ENCODE assay signal across 10 cellular contexts in the genomic region with DNA sequence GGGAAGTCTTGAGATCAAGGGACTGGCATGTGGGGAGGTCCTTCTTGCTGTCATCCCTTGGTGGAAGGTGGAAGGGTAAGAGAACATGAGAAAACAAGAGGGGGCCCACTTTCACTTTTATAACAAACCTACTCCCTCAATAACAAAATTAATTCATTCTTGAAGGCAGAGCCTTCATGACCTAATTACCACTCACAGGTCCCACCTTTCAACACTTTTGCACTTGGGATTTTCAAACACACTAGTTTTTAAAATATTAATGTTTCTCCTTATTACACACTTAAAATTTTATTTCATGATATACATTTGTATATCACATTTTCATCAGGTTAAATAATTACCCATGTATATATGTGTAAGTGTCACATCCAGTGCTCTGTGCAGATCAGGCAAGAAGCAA. TPM values are rescaled to one million over a fixed set of nuclear protein-coding genes. Genes with fewer than 3 reads are reported as not detected.
DNase-seq lines count a peak whose midpoint lies in the region; ATAC-seq, FAIRE-seq and TF ChIP-seq lines count a peak whose summit lies in the region.
"Had no signal": no experiment of that assay in that cellular context is flagged by ENCODE, and none has a peak within 500 bp of the region (broad histone marks: within the 10 kb centered on the region; RNA-seq: fewer than 3 reads in every experiment).

No MANE protein-coding gene starts in this region.

- no peaks in the 10 kb centered on the region for H4K20me1 ChIP-seq in keratinocyte (ENCODE audit: control insufficient read depth, extremely low read depth, insufficient read depth, low read length)

- H3K9me3 ChIP-seq in heart right ventricle (no peaks in the 10 kb centered on the region), adipocyte (ENCODE audit: control insufficient read depth, low read length) (no peaks in the 10 kb centered on the region), keratinocyte (ENCODE audit: control insufficient read depth, low read depth, low read length) (no peaks in the 10 kb centered on the region), transverse colon (no peaks in the 10 kb centered on the region)
- H3K9me3 ChIP-seq: spleen had no signal

- TF ChIP-seq EP300 in transverse colon (IDR thresholded peaks at IDR 0.05; ENCODE audit: low read depth), result no peak

- TF ChIP-seq POLR2A in transverse colon (IDR thresholded peaks at IDR 0.05), result no peak

- dilution Hi-C loops in keratinocyte (cut with MboI; ENCODE audit: extremely low pct_ligation_motif_present, low sequenced_read_pairs), result no loop called here

- ATAC-seq in heart right ventricle, result no peak
- ATAC-seq in left ventricle myocardium superior, result no peak
- no peak for ATAC-seq in GM21576 (IDR thresholded peaks at IDR 0.05; ENCODE audit: unreplicated experiment)

- no peaks in the 10 kb centered on the region for H3K27me3 ChIP-seq in heart right ventricle
- no peaks in the 10 kb centered on the region for H3K27me3 ChIP-seq in adipocyte (replicated peaks; ENCODE audit: control insufficient read depth, insufficient read depth, low read length)
- H3K27me3 ChIP-seq in keratinocyte (ENCODE audit: control insufficient read depth, extremely low read depth, insufficient read depth, low read length), result no peaks in the 10 kb centered on the region
- H3K27me3 ChIP-seq in transverse colon, result no peaks in the 10 kb centered on the region
- H3K27me3 ChIP-seq: spleen had no signal

- H3K4me3 ChIP-seq in heart right ventricle, result peak overlapping the region in 9 of 10 donors; percentile 79 to 95 (median 86)
- peak overlapping the region; percentile 84 for H3K4me3 ChIP-seq in adipocyte (ENCODE audit: low read length)
- peak overlapping the region in 2 of 3 experiments; percentile 87 to 91 for H3K4me3 ChIP-seq in keratinocyte (ENCODE audit: control insufficient read depth in 2 of 3, extremely low read depth in 1 of 3, insufficient read depth in 2 of 3, low read depth in 1 of 3, low read length in 3 of 3)
- peak overlapping the region in 1 of 4 donors; percentile 96 for H3K4me3 ChIP-seq in transverse colon

- TF ChIP-seq CTCF in heart right ventricle (IDR thresholded peaks at IDR 0.05), result no peak
- TF ChIP-seq CTCF in keratinocyte (optimal IDR thresholded peaks at IDR 0.05 in 1 of 3, IDR thresholded peaks at IDR 0.05 in 1 of 3, conservative IDR thresholded peaks at IDR 0.05 in 1 of 3; ENCODE audit: extremely low read depth in 1 of 3, insufficient read depth in 2 of 3, low read length in 3 of 3), result no peak
- no peak for TF ChIP-seq CTCF in transverse colon (IDR thresholded peaks at IDR 0.05)

- peak overlapping the region in 8 of 10 donors; percentile 98 to 100 (median 99) for H3K27ac ChIP-seq in heart right ventricle
- peak overlapping the region; percentile 88 for H3K27ac ChIP-seq in keratinocyte (ENCODE audit: control insufficient read depth, insufficient read depth, low read length)
- H3K27ac ChIP-seq in transverse colon, result peak overlapping the region; percentile 99 to 100 (median 100)

- no peak for FAIRE-seq in keratinocyte (lab: Jason Lieb, UNC)

- H2AFZ ChIP-seq in keratinocyte (ENCODE audit: control insufficient read depth, low read length), result no peak overlapping the region

- no peaks in the 10 kb centered on the region for H3K36me3 ChIP-seq in heart right ventricle
- H3K36me3 ChIP-seq in adipocyte (ENCODE audit: control insufficient read depth, insufficient read depth, low read length, severe bottlenecking), result no peaks in the 10 kb centered on the region
- peaks cover 0 to 4% of the 10 kb centered on the region in 2 experiments for H3K36me3 ChIP-seq in keratinocyte (ENCODE audit: control insufficient read depth in 2 of 2, extremely low read depth in 1 of 2, insufficient read depth in 2 of 2, low read length in 2 of 2)
- H3K36me3 ChIP-seq in transverse colon, result no peaks in the 10 kb centered on the region
- H3K36me3 ChIP-seq: spleen had no signal

- no peaks in the 10 kb centered on the region for H3K9me1 ChIP-seq in keratinocyte (ENCODE audit: control insufficient read depth, extremely low read depth, insufficient read depth, low read length)

- intact Hi-C loops in heart right ventricle (cut with DNase I), result no loop called here
- intact Hi-C loops in left ventricle myocardium superior (cut with micrococcal nuclease), result no loop called here
- intact Hi-C loops in transverse colon (cut with DNase I; ENCODE audit: low total_unique reads), result no loop called here

- peak overlapping the region; percentile 96 for H3K9ac ChIP-seq in adipocyte (ENCODE audit: low read length)
- H3K9ac ChIP-seq in keratinocyte (ENCODE audit: control insufficient read depth, extremely low read depth, insufficient read depth, low read length), result peak overlapping the region; percentile 93

- peaks cover 0 to 52% (median 35%) of the 10 kb centered on the region in 9 donors for H3K4me1 ChIP-seq in heart right ventricle
- peaks cover 27% of the 10 kb centered on the region for H3K4me1 ChIP-seq in adipocyte (ENCODE audit: control insufficient read depth, insufficient read depth, low read length)
- H3K4me1 ChIP-seq in keratinocyte (ENCODE audit: control insufficient read depth, extremely low read depth, insufficient read depth, low read length), result peaks cover 11% of the 10 kb centered on the region
- H3K4me1 ChIP-seq in transverse colon, result peaks cover 5 to 34% (median 22%) of the 10 kb centered on the region in 4 donors

- DNase-seq in heart right ventricle (no peak), left ventricle myocardium superior (no peak), adipocyte (ENCODE audit: low read depth) (no peak), keratinocyte (ENCODE audit: low read depth, low spot score) (no peak), transverse colon (no peak), NCI-H146 treated with DMSO at 0.1 percent for 48 hours (lab: John Stamatoyannopoulos, UW; ENCODE audit: unreplicated experiment) (no peak)
- DNase-seq in activated CD4-positive, CD25-positive, alpha-beta regulatory T cell treated with anti-CD3 and anti-CD28 coated beads, Interleukin-2, amount 50 U/mL, for 72 hours, result no peak
- DNase-seq: NCI-H510A treated with DMSO at 0.1 percent for 48 hours, spleen had no signal

- peaks cover 22% of the 10 kb centered on the region for H3K79me2 ChIP-seq in keratinocyte (ENCODE audit: control insufficient read depth, insufficient read depth, low read length)

- H3K4me2 ChIP-seq in keratinocyte (ENCODE audit: control insufficient read depth, extremely low read depth, insufficient read depth, low read depth, low read length), result peak overlapping the region; percentile 91

- in situ Hi-C loops in transverse colon (cut with MboI; ENCODE audit: low pct_ligation_motif_present in 1 of 4, low pct_unique_long_range_greater_than_20kb in 1 of 4, low sequenced_read_pairs in 3 of 4), result loop anchor here in 1 of 4 donors (25.0 kb wide), 1 partner anchor 1232 kb away; a partner anchor contains a TSS

RNA-seq across cellular contexts. Expression of a gene that starts 2.0 kb away (rescaled TPM):
- total RNA-seq in heart right ventricle (10 to 100 TPM; 20.6 to 40.2 (median 24.4) TPM), left ventricle myocardium superior (31.4 TPM), transverse colon (10 to 100 TPM in 3 of 4 donors, 1 to 10 TPM in 1; 7.2 to 47.9 (median 19.1) TPM)
- polyA plus RNA-seq in heart right ventricle (10 to 100 TPM; 20.1 to 22.7 TPM), keratinocyte (15.0 to 18.4 TPM (median 16.9 TPM) in 3 replicates)
- 6.1 TPM for polyA plus RNA-seq in keratinocyte (2011; ENCODE audit: low read depth)
- polyA plus RNA-seq in keratinocyte (2011; cell fraction: cytosol; rRNA removed), result 8.1 and 14.3 TPM in 2 replicates
- polyA plus RNA-seq in keratinocyte (2011; cell fraction: nucleus; rRNA removed), result 24.4 and 28.0 TPM in 2 replicates
- polyA plus RNA-seq in keratinocyte (2012; ENCODE audit: low replicate concordance), result 8.8 and 12.9 TPM in 2 replicates
- polyA minus RNA-seq in keratinocyte, result 9.2 to 22.3 TPM (median 17.7 TPM) in 3 replicates
- polyA minus RNA-seq in keratinocyte (2011; cell fraction: cytosol; rRNA and poly(A)+ RNA removed), result 12.3 TPM
- 29.3 and 34.0 TPM in 2 replicates for polyA minus RNA-seq in keratinocyte (2011; cell fraction: nucleus; rRNA and poly(A)+ RNA removed)
